In the genomic region with DNA sequence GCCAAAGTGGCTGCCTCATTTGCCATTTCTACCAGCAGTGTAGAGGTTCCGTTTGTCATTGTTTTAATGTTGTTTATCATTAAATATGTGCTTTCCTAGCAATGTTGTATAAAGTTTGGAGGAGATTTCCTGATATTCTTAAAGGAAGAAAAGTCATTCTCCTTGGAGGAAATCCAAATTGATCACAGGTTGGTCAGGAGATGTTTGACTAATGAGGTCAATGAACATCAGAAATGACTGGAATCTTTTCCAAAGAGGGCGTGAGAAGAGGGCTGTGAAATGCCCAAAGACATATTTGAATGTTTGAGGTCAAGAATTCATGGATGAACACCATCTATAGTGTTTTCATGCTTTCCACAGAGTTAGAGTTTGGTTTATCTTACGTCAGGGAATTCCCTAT, we compare ENCODE assay signal across 25 cellular contexts.
"Had no signal": no experiment of that assay in that cellular context is flagged by ENCODE, and none has a peak within 500 bp of the region (broad histone marks: within the 10 kb centered on the region; RNA-seq: fewer than 3 reads in every experiment).

No MANE protein-coding gene starts in this region.

- H3K27ac ChIP-seq: colonic mucosa, esophagus squamous epithelium, foreskin keratinocyte, pancreas, right lobe of liver, skin epidermis, thyroid gland had no signal

- H3K4me3 Mint-ChIP-seq: activated naive CD4-positive, alpha-beta T cell treated with anti-CD3 and anti-CD28 coated beads, Interleukin-2, amount 50 U/mL, for 24 hours; brain; central memory CD8-positive, alpha-beta T cell; mesothelial cell of epicardium; naive thymus-derived CD8-positive, alpha-beta T cell; stimulated activated naive CD8-positive, alpha-beta T cell treated with anti-CD3 and anti-CD28 coated beads, Interleukin-15, Interleukin-2, amounts not matched to agents 100 ng/mL and 50 ng/mL, for 24 hours; T-cell; WTC11 had no signal

- DNase-seq: activated gamma-delta T cell treated with Interleukin-2 at 50 U/mL for 16 hours; activated T-cell treated with anti-CD3 and anti-CD28 coated beads, Interleukin-2, amount 50 U/mL, for 1 hour; anterior cingulate cortex; colonic mucosa; esophagus squamous epithelium; glutamatergic neuron; hippocampal formation; left ventricle myocardium superior; mammary epithelial cell; naive thymus-derived CD8-positive, alpha-beta T cell; pancreas; right lobe of liver; stimulated activated CD4-positive, alpha-beta T cell treated with anti-CD3 and anti-CD28 coated beads, Interleukin-1b, Interleukin-23, amount 100 ng/mL, for 48 hours; substantia nigra; T-cell; T-helper 9 cell; thyroid gland had no signal

- H3K36me3 ChIP-seq: colonic mucosa, esophagus squamous epithelium, pancreas, right lobe of liver, thyroid gland had no signal

- H3K4me1 Mint-ChIP-seq: activated naive CD4-positive, alpha-beta T cell treated with anti-CD3 and anti-CD28 coated beads, Interleukin-2, amount 50 U/mL, for 24 hours; brain; central memory CD8-positive, alpha-beta T cell; mesothelial cell of epicardium; naive thymus-derived CD8-positive, alpha-beta T cell; T-cell; WTC11 had no signal

- H3K27me3 Mint-ChIP-seq: activated naive CD4-positive, alpha-beta T cell treated with anti-CD3 and anti-CD28 coated beads, Interleukin-2, amount 50 U/mL, for 24 hours; brain; central memory CD8-positive, alpha-beta T cell; naive thymus-derived CD8-positive, alpha-beta T cell; stimulated activated naive CD8-positive, alpha-beta T cell treated with anti-CD3 and anti-CD28 coated beads, Interleukin-15, Interleukin-2, amounts not matched to agents 100 ng/mL and 50 ng/mL, for 24 hours; T-cell had no signal

- H3K9me3 Mint-ChIP-seq: stimulated activated naive CD8-positive, alpha-beta T cell treated with anti-CD3 and anti-CD28 coated beads, Interleukin-15, Interleukin-2, amounts not matched to agents 100 ng/mL and 50 ng/mL, for 24 hours had no signal

- H3K36me3 Mint-ChIP-seq: activated naive CD4-positive, alpha-beta T cell treated with anti-CD3 and anti-CD28 coated beads, Interleukin-2, amount 50 U/mL, for 24 hours; brain; naive thymus-derived CD8-positive, alpha-beta T cell; T-cell; WTC11 had no signal

- H3K4me3 ChIP-seq: colonic mucosa, esophagus squamous epithelium, pancreas, right lobe of liver, skin epidermis, thyroid gland had no signal

- H3K27me3 ChIP-seq: colonic mucosa, esophagus squamous epithelium, foreskin keratinocyte, pancreas, right lobe of liver, thyroid gland had no signal

- H3K9me3 ChIP-seq: colonic mucosa, esophagus squamous epithelium, pancreas, right lobe of liver, thyroid gland had no signal

- H3K4me1 ChIP-seq: colonic mucosa, esophagus squamous epithelium, foreskin keratinocyte, pancreas, right lobe of liver, thyroid gland had no signal

- H3K27ac Mint-ChIP-seq: activated naive CD4-positive, alpha-beta T cell treated with anti-CD3 and anti-CD28 coated beads, Interleukin-2, amount 50 U/mL, for 24 hours; brain; mesothelial cell of epicardium; naive thymus-derived CD8-positive, alpha-beta T cell; stimulated activated naive CD8-positive, alpha-beta T cell treated with anti-CD3 and anti-CD28 coated beads, Interleukin-15, Interleukin-2, amounts not matched to agents 100 ng/mL and 50 ng/mL, for 24 hours; T-cell; WTC11 had no signal
